Comparison of ENCODE assay signal across 1 cellular context in genomic region chr22:35380537-35381423, GRCh38.
TF ChIP-seq lines count a peak whose summit lies in the region.

TSS of gene HMOX1 (plus strand) at chr22:35381096. CDS start at chr22:35381174, 78 bp downstream.

TF ChIP-seq in HEK293, 187 proteins besides CTCF, POLR2A, EP300 and RAD21 (continued from another document and continues in another):
- TF ChIP-seq ZIC2 (tag by site-specific recombination; IDR thresholded peaks at IDR 0.05) (no peak), ZNF184 (tag by site-specific recombination; IDR thresholded peaks at IDR 0.05) (no peak), ZNF561 (tag by site-specific recombination; IDR thresholded peaks at IDR 0.05; ENCODE audit: borderline replicate concordance) (no peak), ZNF114 (tag by site-specific recombination; IDR thresholded peaks at IDR 0.05) (no peak), ZNF792 (tag by site-specific recombination; IDR thresholded peaks at IDR 0.05) (no peak), ZNF449 (tag by site-specific recombination; IDR thresholded peaks at IDR 0.05) (peak; percentile 96), ZNF513 (tag by site-specific recombination; IDR thresholded peaks at IDR 0.05) (no peak), ZNF398 (tag by site-specific recombination; IDR thresholded peaks at IDR 0.05) (peak; percentile 83), ZNF639 (tag by site-specific recombination; IDR thresholded peaks at IDR 0.05) (peak; percentile 38; the same call in 1 of the 2 replicates), KLF16 (tag by site-specific recombination; IDR thresholded peaks at IDR 0.05) (peak; percentile 71), PATZ1 (tag by site-specific recombination; IDR thresholded peaks at IDR 0.05) (peak; percentile 82), ZNF626 (tag by site-specific recombination; IDR thresholded peaks at IDR 0.05) (no peak), ZBTB1 (tag by site-specific recombination; IDR thresholded peaks at IDR 0.05) (0 out of 2 replicates have a peak, but pooled peaks have one; percentile 14), MEIS1 (CRISPR knock-in tag; IDR thresholded peaks at IDR 0.05; ENCODE audit: borderline replicate concordance) (no peak), ZNF704 (tag by site-specific recombination; IDR thresholded peaks at IDR 0.05) (no peak), ZNF24 (tag by site-specific recombination; IDR thresholded peaks at IDR 0.05) (peak; percentile 26; the same call in 1 of the 2 replicates), ZNF223 (tag by site-specific recombination; IDR thresholded peaks at IDR 0.05) (no peak), ZNF529 (tag by site-specific recombination; IDR thresholded peaks at IDR 0.05; ENCODE audit: insufficient replicate concordance) (no peak), ZNF157 (tag by site-specific recombination; IDR thresholded peaks at IDR 0.05) (no peak), ELK4 (IDR thresholded peaks at IDR 0.05; ENCODE audit: borderline replicate concordance, low read depth, low read length) (no peak; the same call in 1 of the 2 replicates), TCF7L2 (IDR thresholded peaks at IDR 0.05; ENCODE audit: borderline replicate concordance, low read depth, low read length) (no peak), ZNF350 (tag by site-specific recombination; IDR thresholded peaks at IDR 0.05) (no peak), ZNF623 (tag by site-specific recombination; IDR thresholded peaks at IDR 0.05) (no peak), ZNF518A (tag by site-specific recombination; conservative IDR thresholded peaks at IDR 0.05; ENCODE audit: low read depth) (no peak), SCRT2 (tag by site-specific recombination; IDR thresholded peaks at IDR 0.05) (0 out of 2 replicates have a peak, but pooled peaks have one; percentile 20), ZNF596 (tag by site-specific recombination; IDR thresholded peaks at IDR 0.05) (no peak), HOXD13 (CRISPR knock-in tag; IDR thresholded peaks at IDR 0.05; ENCODE audit: borderline replicate concordance) (no peak), SCRT1 (tag by site-specific recombination; IDR thresholded peaks at IDR 0.05; ENCODE audit: borderline replicate concordance) (no peak), ZNF280C (tag by site-specific recombination; IDR thresholded peaks at IDR 0.05) (no peak), RBAK (tag by site-specific recombination; IDR thresholded peaks at IDR 0.05) (0 out of 2 replicates have a peak, but pooled peaks have one; percentile 8), WT1 (tag by site-specific recombination; IDR thresholded peaks at IDR 0.05) (peak; percentile 15; the same call in 1 of the 2 replicates), ZBTB8A (tag by site-specific recombination; IDR thresholded peaks at IDR 0.05) (peak; percentile 96), KLF9 (tag by site-specific recombination; IDR thresholded peaks at IDR 0.05; ENCODE audit: low read depth) (no peak; the same call in 1 of the 2 replicates), ZNF37A (tag by site-specific recombination; IDR thresholded peaks at IDR 0.05) (no peak), ZNF521 (tag by site-specific recombination; IDR thresholded peaks at IDR 0.05) (no peak), ZNF473 (tag by site-specific recombination; IDR thresholded peaks at IDR 0.05) (no peak), ZFP41 (tag by site-specific recombination; IDR thresholded peaks at IDR 0.05; ENCODE audit: borderline replicate concordance) (no peak), ZNF2 (tag by site-specific recombination; IDR thresholded peaks at IDR 0.05) (peak; percentile 52), ZBTB44 (tag by site-specific recombination; IDR thresholded peaks at IDR 0.05) (no peak), ZNF221 (tag by site-specific recombination; IDR thresholded peaks at IDR 0.05; ENCODE audit: borderline replicate concordance) (no peak)
